ENCODE assay signal across 8 cellular contexts in genomic region chr3:66039590-66039887, GRCh38. TPM values are rescaled to one million over a fixed set of nuclear protein-coding genes. Genes with fewer than 3 reads are reported as not detected.
DNase-seq lines count a peak whose midpoint lies in the region; ATAC-seq and TF ChIP-seq lines count a peak whose summit lies in the region.

No MANE protein-coding gene starts in this region.

- TF ChIP-seq CTCF in AG09309 (IDR thresholded peaks at IDR 0.05; ENCODE audit: control insufficient read depth, insufficient read depth, low read depth, low read length, missing control alignments), result no peak
- TF ChIP-seq CTCF in uterus (IDR thresholded peaks at IDR 0.05), result no peak

- H3K27me3 ChIP-seq in MG63, result no peaks in the 10 kb centered on the region
- H3K27me3 ChIP-seq in ectodermal cell (ENCODE audit: control insufficient read depth, insufficient read depth, low read length, poor library complexity, severe bottlenecking), result peaks cover 5% of the 10 kb centered on the region
- H3K27me3 ChIP-seq in uterus, result no peaks in the 10 kb centered on the region

- ATAC-seq in GM21423 (IDR thresholded peaks at IDR 0.05; ENCODE audit: unreplicated experiment), result no peak

- DNase-seq in AG09309 (ENCODE audit: low read depth), result no peak
- no peak for DNase-seq in MG63
- DNase-seq in medulla oblongata (ENCODE audit: extremely low spot score), result peak; percentile 33
- DNase-seq in uterus, result peak; percentile 20 to 24
- DNase-seq in KBM-7, result no peak
- DNase-seq in NCI-H1694 (lab: John Stamatoyannopoulos, UW), result no peak

- intact Hi-C loops in uterus (cut with DNase I; ENCODE audit: low total_unique reads), result no loop called here

- H3K36me3 ChIP-seq in MG63 (no peaks in the 10 kb centered on the region), ectodermal cell (ENCODE audit: control insufficient read depth, insufficient read depth, low read length) (no peaks in the 10 kb centered on the region), uterus (no peaks in the 10 kb centered on the region)

- H3K9me3 ChIP-seq in MG63 (no peaks in the 10 kb centered on the region), ectodermal cell (ENCODE audit: control insufficient read depth, low read length) (no peaks in the 10 kb centered on the region), uterus (no peaks in the 10 kb centered on the region)

- H3K4me1 ChIP-seq in ectodermal cell (ENCODE audit: control insufficient read depth, insufficient read depth, low read length), result peaks cover 20% of the 10 kb centered on the region
- no peaks in the 10 kb centered on the region for H3K4me1 ChIP-seq in uterus

- peak overlapping the region; percentile 50 for H3K4me3 ChIP-seq in AG09309 (ENCODE audit: control insufficient read depth, low read depth, low read length)
- peak overlapping the region; percentile 62 for H3K4me3 ChIP-seq in MG63
- peak overlapping the region; percentile 83 for H3K4me3 ChIP-seq in ectodermal cell (ENCODE audit: insufficient read depth, low read depth, low read length)
- peak overlapping the region; percentile 75 to 81 for H3K4me3 ChIP-seq in uterus

- peak overlapping the region; percentile 78 for H3K27ac ChIP-seq in ectodermal cell (ENCODE audit: insufficient read depth, low read depth, low read length, poor library complexity, severe bottlenecking)
- peak overlapping the region; percentile 92 for H3K27ac ChIP-seq in uterus

- WGBS in ectodermal cell, 2 experiments, result 2% methylated on average over 20 of the region's 20 CpGs

- in situ Hi-C loops in KBM-7 (cut with MboI; ENCODE audit: low pct_unique_long_range_greater_than_20kb, low sequenced_read_pairs), result no loop called here

- no peak for TF ChIP-seq POLR2A in uterus (IDR thresholded peaks at IDR 0.05)

RNA-seq across cellular contexts. Expression of gene MAGI1, which starts 0.8 kb away (rescaled TPM):
- total RNA-seq in MG63 (2014; rRNA removed; shearing (Covaris generic); ENCODE audit: low replicate concordance), result 3.4 and 3.7 TPM in 2 replicates
- polyA plus RNA-seq in ectodermal cell (2013, experiment 1 of 4), result 45.4 TPM
- 47.7 TPM for polyA plus RNA-seq in ectodermal cell (2013, experiment 2 of 4)
- 28.3 TPM for polyA plus RNA-seq in ectodermal cell (2013, experiment 3 of 4)
- polyA plus RNA-seq in ectodermal cell (2013, experiment 4 of 4), result 34.3 TPM
- total RNA-seq in uterus, result 10 to 100 TPM in 3 of 4 donors, 1 to 10 TPM in 1; 7.6 to 42.9 (median 37.0) TPM

Comparison
In these comparisons a context has a peak if more than half of its experiments do, and no peak if none do; other contexts are left out.
1. DNase-seq: peak in medulla oblongata (single experiment) and uterus (2 of 2); none in AG09309 (single experiment), MG63 (single experiment), KBM-7 (single experiment) and NCI-H1694 (single experiment).
2. Peak in every context shown above with its lines, with median percentiles within 50 percentile points of each other: H3K4me3 ChIP-seq.